36 cellular contexts compared by ENCODE assay signal in the genomic region with DNA sequence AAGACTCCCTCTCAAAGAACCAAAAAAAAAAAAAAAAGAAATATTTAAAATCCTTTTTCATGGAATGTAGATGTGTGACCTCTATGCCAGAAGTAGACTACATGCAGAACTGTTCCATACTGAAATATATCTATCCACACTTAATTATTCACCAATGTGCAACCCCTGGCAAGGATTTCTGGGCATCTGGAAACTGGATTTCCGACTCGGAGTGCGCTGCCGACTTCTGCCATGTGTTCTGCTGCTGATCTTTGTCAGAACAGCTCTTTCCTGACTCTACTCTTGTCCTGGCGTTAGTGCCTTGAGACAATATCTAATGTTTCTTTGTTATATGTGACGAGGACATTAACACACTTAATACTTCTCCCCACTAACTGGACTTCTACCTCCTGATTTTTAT. TPM values are rescaled to one million over a fixed set of nuclear protein-coding genes. Genes with fewer than 3 reads are reported as not detected.
"Had no signal": no experiment of that assay in that cellular context is flagged by ENCODE, and none has a peak within 500 bp of the region (broad histone marks: within the 10 kb centered on the region; RNA-seq: fewer than 3 reads in every experiment).

No MANE protein-coding gene starts in this region.

- ATAC-seq: activated CD4-positive, alpha-beta T cell treated with anti-CD3 and anti-CD28 coated beads for 36 hours; activated CD8-positive, alpha-beta memory T cell treated with anti-CD3 and anti-CD28 coated beads, Interleukin-2, amount 10 ng/mL, durations not matched to agents 7 days and 5 days; activated CD8-positive, alpha-beta T cell treated with anti-CD3 and anti-CD28 coated beads, Interleukin-2, amount 10 ng/mL, durations not matched to agents 7 days and 5 days; activated naive CD4-positive, alpha-beta T cell treated with anti-CD3 and anti-CD28 coated beads, Interleukin-2, amount 50 U/mL, for 72 hours; activated T-cell treated with anti-CD3 and anti-CD28 coated beads, Interleukin-2, amount 50 U/mL, for 72 hours; effector memory CD8-positive, alpha-beta T cell; T-helper 17 cell had no signal

- H3K36me3 Mint-ChIP-seq: activated CD4-positive, alpha-beta memory T cell treated with anti-CD3 and anti-CD28 coated beads for 36 hours; activated naive CD4-positive, alpha-beta T cell treated with anti-CD3 and anti-CD28 coated beads, Interleukin-2, amount 10 ng/mL, durations not matched to agents 7 days and 5 days; brain had no signal

- H3K4me1 ChIP-seq: ascending aorta, esophagus muscularis mucosa had no signal

- H3K4me3 ChIP-seq: ascending aorta, breast epithelium, cardiac muscle cell, coronary artery, dorsolateral prefrontal cortex, esophagus muscularis mucosa had no signal

- H3K27ac ChIP-seq: ascending aorta, breast epithelium, cardiac muscle cell, coronary artery, dorsolateral prefrontal cortex, esophagus muscularis mucosa, WERI-Rb-1 had no signal

- H3K9me3 Mint-ChIP-seq: activated CD4-positive, alpha-beta memory T cell treated with anti-CD3 and anti-CD28 coated beads for 36 hours; activated T-cell treated with anti-CD3 and anti-CD28 coated beads, Interleukin-2, amount 50 U/mL, for 72 hours; central memory CD8-positive, alpha-beta T cell; dendritic cell treated with granulocyte-macrophage colony-stimulating factor and Interleukin-4, amounts not matched to agents 40 ng/mL and 50 ng/mL, for 4 days; effector memory CD8-positive, alpha-beta T cell had no signal

- DNase-seq: activated CD4-positive, alpha-beta memory T cell treated with anti-CD3 and anti-CD28 coated beads for 36 hours; activated CD4-positive, alpha-beta T cell treated with anti-CD3 and anti-CD28 coated beads for 36 hours; activated CD4-positive, alpha-beta T cell treated with anti-CD3 and anti-CD28 coated beads, Interleukin-2, amount 10 ng/mL, durations not matched to agents 24 days and 14 days; activated CD4-positive, CD25-positive, alpha-beta regulatory T cell; activated CD4-positive, CD25-positive, alpha-beta regulatory T cell treated with anti-CD3 and anti-CD28 coated beads, Interleukin-2, amount 50 U/mL, for 72 hours; activated CD8-positive, alpha-beta memory T cell treated with anti-CD3 and anti-CD28 coated beads, Interleukin-2, amount 10 ng/mL, durations not matched to agents 7 days and 5 days; activated CD8-positive, alpha-beta memory T cell treated with anti-CD3 and anti-CD28 coated beads, Interleukin-2, amount 50 U/mL, for 4 hours; activated CD8-positive, alpha-beta T cell treated with anti-CD3 and anti-CD28 coated beads, Interleukin-2, amount 10 ng/mL, durations not matched to agents 7 days and 5 days; activated gamma-delta T cell; activated naive CD4-positive, alpha-beta T cell; activated naive CD4-positive, alpha-beta T cell treated with anti-CD3 and anti-CD28 coated beads, Interleukin-2, amount 10 ng/mL, durations not matched to agents 7 days and 5 days; activated naive CD8-positive, alpha-beta T cell treated with anti-CD3 and anti-CD28 coated beads, Interleukin-2, amount 10 ng/mL, durations not matched to agents 7 days and 5 days; activated T-cell treated with anti-CD3 and anti-CD28 coated beads, Interleukin-2, amount 50 U/mL, for 24 hours; activated T-cell treated with anti-CD3 and anti-CD28 coated beads, Interleukin-2, amount 50 U/mL, for 72 hours; dorsolateral prefrontal cortex; effector memory CD8-positive, alpha-beta T cell; erythroblast; foreskin melanocyte; head of caudate nucleus; T-helper 1 cell; T-helper 17 cell; T1000; WERI-Rb-1 had no signal

- H3K4me3 Mint-ChIP-seq: activated CD4-positive, alpha-beta memory T cell treated with anti-CD3 and anti-CD28 coated beads for 36 hours; activated CD4-positive, alpha-beta T cell treated with anti-CD3 and anti-CD28 coated beads for 36 hours; activated CD4-positive, alpha-beta T cell treated with anti-CD3 and anti-CD28 coated beads, Interleukin-2, amount 10 ng/mL, durations not matched to agents 24 days and 14 days; activated CD8-positive, alpha-beta memory T cell treated with anti-CD3 and anti-CD28 coated beads, Interleukin-2, amount 10 ng/mL, durations not matched to agents 7 days and 5 days; activated CD8-positive, alpha-beta T cell treated with anti-CD3 and anti-CD28 coated beads, Interleukin-2, amount 10 ng/mL, durations not matched to agents 7 days and 5 days; activated naive CD4-positive, alpha-beta T cell treated with anti-CD3 and anti-CD28 coated beads, Interleukin-2, amount 10 ng/mL, durations not matched to agents 7 days and 5 days; activated naive CD8-positive, alpha-beta T cell treated with anti-CD3 and anti-CD28 coated beads, Interleukin-2, amount 10 ng/mL, durations not matched to agents 7 days and 5 days; activated T-cell treated with anti-CD3 and anti-CD28 coated beads, Interleukin-2, amount 50 U/mL, for 24 hours; activated T-cell treated with anti-CD3 and anti-CD28 coated beads, Interleukin-2, amount 50 U/mL, for 72 hours; brain; central memory CD8-positive, alpha-beta T cell; dendritic cell treated with granulocyte-macrophage colony-stimulating factor and Interleukin-4, amounts not matched to agents 40 ng/mL and 50 ng/mL, for 4 days; effector memory CD8-positive, alpha-beta T cell; T-helper 17 cell; T-helper 2 cell treated with Interferon-gamma antibody and Interleukin-4, amounts not matched to agents 5 μg/mL and 100 μg/mL, for 36 hours had no signal

- H3K27ac Mint-ChIP-seq: activated CD4-positive, alpha-beta memory T cell treated with anti-CD3 and anti-CD28 coated beads for 36 hours; activated CD4-positive, alpha-beta T cell treated with anti-CD3 and anti-CD28 coated beads for 36 hours; activated CD4-positive, alpha-beta T cell treated with anti-CD3 and anti-CD28 coated beads, Interleukin-2, amount 10 ng/mL, durations not matched to agents 24 days and 14 days; activated CD8-positive, alpha-beta memory T cell treated with anti-CD3 and anti-CD28 coated beads, Interleukin-2, amount 10 ng/mL, durations not matched to agents 7 days and 5 days; activated CD8-positive, alpha-beta T cell treated with anti-CD3 and anti-CD28 coated beads, Interleukin-2, amount 10 ng/mL, durations not matched to agents 7 days and 5 days; activated naive CD4-positive, alpha-beta T cell treated with anti-CD3 and anti-CD28 coated beads, Interleukin-2, amount 10 ng/mL, durations not matched to agents 7 days and 5 days; activated naive CD4-positive, alpha-beta T cell treated with anti-CD3 and anti-CD28 coated beads, Interleukin-2, amount 50 U/mL, for 72 hours; activated naive CD8-positive, alpha-beta T cell treated with anti-CD3 and anti-CD28 coated beads, Interleukin-2, amount 10 ng/mL, durations not matched to agents 7 days and 5 days; activated T-cell treated with anti-CD3 and anti-CD28 coated beads, Interleukin-2, amount 50 U/mL, for 24 hours; activated T-cell treated with anti-CD3 and anti-CD28 coated beads, Interleukin-2, amount 50 U/mL, for 72 hours; brain; effector memory CD8-positive, alpha-beta T cell; T-helper 17 cell; T-helper 2 cell treated with Interferon-gamma antibody and Interleukin-4, amounts not matched to agents 5 μg/mL and 100 μg/mL, for 36 hours had no signal

- H3K9me3 ChIP-seq: ascending aorta, breast epithelium, esophagus muscularis mucosa had no signal

- H3K36me3 ChIP-seq: ascending aorta, breast epithelium, cardiac muscle cell, esophagus muscularis mucosa, WERI-Rb-1 had no signal

- H3K27me3 ChIP-seq: ascending aorta, breast epithelium, cardiac muscle cell had no signal

- H3K27me3 Mint-ChIP-seq: activated CD4-positive, alpha-beta memory T cell treated with anti-CD3 and anti-CD28 coated beads for 36 hours; activated naive CD4-positive, alpha-beta T cell treated with anti-CD3 and anti-CD28 coated beads, Interleukin-2, amount 10 ng/mL, durations not matched to agents 7 days and 5 days had no signal

RNA-seq across cellular contexts. Expression of a gene that starts 11.7 kb away (rescaled TPM):
- total RNA-seq: activated CD4-positive, alpha-beta memory T cell treated with anti-CD3 and anti-CD28 coated beads for 36 hours; activated CD4-positive, alpha-beta T cell treated with anti-CD3 and anti-CD28 coated beads for 36 hours; activated CD4-positive, alpha-beta T cell treated with anti-CD3 and anti-CD28 coated beads, Interleukin-2, amount 10 ng/mL, durations not matched to agents 24 days and 14 days; activated CD8-positive, alpha-beta memory T cell treated with anti-CD3 and anti-CD28 coated beads for 36 hours; activated CD8-positive, alpha-beta memory T cell treated with anti-CD3 and anti-CD28 coated beads, Interleukin-2, amount 10 ng/mL, durations not matched to agents 7 days and 5 days; activated CD8-positive, alpha-beta T cell treated with anti-CD3 and anti-CD28 coated beads, Interleukin-2, amount 10 ng/mL, durations not matched to agents 7 days and 5 days; activated naive CD4-positive, alpha-beta T cell treated with anti-CD3 and anti-CD28 coated beads, Interleukin-2, amount 50 U/mL, for 72 hours; activated naive CD8-positive, alpha-beta T cell treated with anti-CD3 and anti-CD28 coated beads, Interleukin-2, amount 10 ng/mL, durations not matched to agents 7 days and 5 days; cerebellum; fibroblast of lung had no signal
